ENCODE assay signal across 13 cellular contexts in the genomic region with DNA sequence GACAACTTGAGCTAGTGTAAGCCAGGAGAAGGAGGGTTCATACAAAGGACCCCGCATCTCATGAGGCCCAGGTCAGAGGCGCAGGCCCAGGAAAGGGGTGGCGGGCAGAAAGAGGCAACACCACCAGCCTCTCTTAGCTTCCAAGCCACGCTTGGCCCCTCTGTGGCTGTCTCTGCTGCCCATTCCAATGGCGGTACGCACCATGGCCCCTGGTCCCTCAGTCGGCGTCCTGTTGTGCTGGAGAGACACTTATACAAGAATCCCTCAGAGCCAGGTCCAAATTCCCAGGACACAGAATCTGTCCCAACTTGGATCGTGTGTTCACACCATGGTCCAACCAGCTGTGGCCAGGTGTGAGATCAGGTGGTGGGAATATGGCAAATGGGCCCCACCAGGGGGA.
DNase-seq lines count a peak whose midpoint lies in the region; ATAC-seq and TF ChIP-seq lines count a peak whose summit lies in the region.
"Had no signal": no experiment of that assay in that cellular context is flagged by ENCODE, and none has a peak within 500 bp of the region (broad histone marks: within the 10 kb centered on the region; RNA-seq: fewer than 3 reads in every experiment).

No MANE protein-coding gene starts in this region.

- H3K4me2 ChIP-seq in IMR-90 (ENCODE audit: low read depth, low read length): no peak overlapping the region
- H3K4me2 ChIP-seq: A549, GM23338 had no signal

- no peak overlapping the region for H3K18ac ChIP-seq in IMR-90 (ENCODE audit: low read depth, low read length)

- H4K91ac ChIP-seq in IMR-90 (ENCODE audit: insufficient read depth, low read depth, low read length): no peak overlapping the region

- dilution Hi-C loops in IMR-90 (cut with HindIII; ENCODE audit: low sequenced_read_pairs, unreplicated experiment): no loop called here

- ATAC-seq in IMR-90 (ENCODE audit: low read depth) (no peak), GM18520 (IDR thresholded peaks at IDR 0.05; ENCODE audit: unreplicated experiment) (no peak)
- ATAC-seq: A549, GM12878, GM23338 had no signal

- in situ Hi-C loops in IMR-90 (cut with MboI; ENCODE audit: low sequenced_read_pairs): no loop called here

- TF ChIP-seq CTCF in IMR-90 (conservative IDR thresholded peaks at IDR 0.05; ENCODE audit: low read depth, low read length) (no peak), coronary artery (IDR thresholded peaks at IDR 0.05) (no peak)

- H3K4me3 ChIP-seq in IMR-90 (ENCODE audit: insufficient read depth, low read depth, low read length) (no peak overlapping the region), coronary artery (no peak overlapping the region)
- H3K4me3 ChIP-seq in effector memory CD4-positive, alpha-beta T cell (ENCODE audit: insufficient read depth, low read depth, low read length, poor library complexity, severe bottlenecking): no peak overlapping the region
- H3K4me3 ChIP-seq: A549, GM12878, GM23338 had no signal

- H3K9me1 ChIP-seq in IMR-90 (ENCODE audit: insufficient read depth, low read length): peaks cover 6% of the 10 kb centered on the region; the same call in 1 of the 2 replicates

- no peak overlapping the region for H3K9ac ChIP-seq in IMR-90 (ENCODE audit: low read depth, low read length)

- no peak overlapping the region for H4K8ac ChIP-seq in IMR-90 (ENCODE audit: low read depth in 2 of 2, low read length in 2 of 2)

- H3K36me3 ChIP-seq in IMR-90 (ENCODE audit: control insufficient read depth, insufficient read depth, low read length): no peaks in the 10 kb centered on the region
- no peaks in the 10 kb centered on the region for H3K36me3 ChIP-seq in effector memory CD4-positive, alpha-beta T cell (ENCODE audit: control insufficient read depth, insufficient read depth, low read length)
- H3K36me3 ChIP-seq: BE2C had no signal

- WGBS in IMR-90 (ENCODE audit: extremely low coverage in 2 of 2, insufficient read length in 1 of 2), 2 experiments: no CpG with 5 or more reads among the region's 9 CpGs

- H3K14ac ChIP-seq in IMR-90 (replicated peaks; ENCODE audit: low read depth, low read length): no peak overlapping the region

- TF ChIP-seq POLR2A in IMR-90 (IDR thresholded peaks at IDR 0.05; ENCODE audit: low read depth, low read length): no peak

- no peaks in the 10 kb centered on the region for H4K20me1 ChIP-seq in IMR-90 (ENCODE audit: insufficient read depth, low read length)

- H3K9me3 ChIP-seq in IMR-90 (ENCODE audit: control insufficient read depth, insufficient read depth, low read length): no peaks in the 10 kb centered on the region
- no peaks in the 10 kb centered on the region for H3K9me3 ChIP-seq in effector memory CD4-positive, alpha-beta T cell (ENCODE audit: control insufficient read depth, low read length)
- H3K9me3 ChIP-seq: A549, BE2C had no signal

- DNase-seq in IMR-90: no peak
- peak; percentile 55 for DNase-seq in coronary artery (ENCODE audit: low spot score)
- peak; percentile 62 for DNase-seq in mesenteric fat pad (ENCODE audit: low spot score)
- DNase-seq in effector memory CD4-positive, alpha-beta T cell: no peak
- DNase-seq in COR-L47 (lab: John Stamatoyannopoulos, UW): no peak
- DNase-seq: BE2C, Calu3, DMS 273 treated with DMSO at 0.1 percent for 48 hours, H9 had no signal

- peak overlapping the region; percentile 49; the same call in 1 of the 2 replicates for H2AK5ac ChIP-seq in IMR-90 (ENCODE audit: low read depth, low read length)

- H2BK20ac ChIP-seq in IMR-90 (ENCODE audit: low read depth, low read length): no peak overlapping the region

- POLR2A ChIA-PET in IMR-90 (lab: Charles Lee; ENCODE audit: unreplicated experiment): interaction anchor here (0.6 kb wide), 1 partner anchor 313 kb away, joined by 5 read pairs; no protein-coding TSS in a partner anchor

- no TSS peak for BruUV-seq in IMR-90 (replicated peaks; lab: Mats Ljungman, UMichigan)

- no peaks in the 10 kb centered on the region for H3K27me3 ChIP-seq in IMR-90 (ENCODE audit: control insufficient read depth, insufficient read depth, low read length)
- H3K27me3 ChIP-seq in effector memory CD4-positive, alpha-beta T cell (replicated peaks; ENCODE audit: control insufficient read depth, insufficient read depth, low read length, poor library complexity, severe bottlenecking): no peaks in the 10 kb centered on the region
- H3K27me3 ChIP-seq: BE2C had no signal

- H3K4me1 ChIP-seq in IMR-90 (ENCODE audit: control insufficient read depth, insufficient read depth, low read length): no peaks in the 10 kb centered on the region; the same call in 1 of the 2 replicates
- no peaks in the 10 kb centered on the region for H3K4me1 ChIP-seq in effector memory CD4-positive, alpha-beta T cell (ENCODE audit: control insufficient read depth, insufficient read depth, low read length, poor library complexity, severe bottlenecking)
- H3K4me1 ChIP-seq: BE2C had no signal

- no peak overlapping the region for H2BK15ac ChIP-seq in IMR-90 (ENCODE audit: low read depth, low read length)

- H2BK5ac ChIP-seq in IMR-90 (ENCODE audit: low read depth, low read length, poor library complexity, severe bottlenecking): no peak overlapping the region

- no peak overlapping the region for H2AFZ ChIP-seq in IMR-90 (replicated peaks; ENCODE audit: low read length, poor library complexity)
- H2AFZ ChIP-seq: GM23338 had no signal

- CTCF ChIA-PET in IMR-90 (lab: Yijun Ruan, JAX): interaction anchor here (0.6 kb wide), 1 partner anchor 46 kb away, joined by 3 read pairs; no protein-coding TSS in a partner anchor

- H2AK9ac ChIP-seq in IMR-90 (replicated peaks; ENCODE audit: low read depth, low read length, poor library complexity): no peak overlapping the region

- no peak overlapping the region for H3K4ac ChIP-seq in IMR-90 (ENCODE audit: low read depth, low read length)

- no peak overlapping the region for H3K23ac ChIP-seq in IMR-90 (ENCODE audit: low read depth, low read length)

- no peak overlapping the region for H4K5ac ChIP-seq in IMR-90 (ENCODE audit: low read depth, low read length)

- H3K27ac ChIP-seq in IMR-90 (ENCODE audit: insufficient read depth, low read length) (no peak overlapping the region), coronary artery (no peak overlapping the region)
- no peak overlapping the region for H3K27ac ChIP-seq in effector memory CD4-positive, alpha-beta T cell (ENCODE audit: insufficient read depth, low read length, poor library complexity, severe bottlenecking)

- TF ChIP-seq RAD21 in IMR-90 (IDR thresholded peaks at IDR 0.05; ENCODE audit: low read length): no peak

- no peaks in the 10 kb centered on the region for H3K79me1 ChIP-seq in IMR-90 (ENCODE audit: low read depth in 1 of 2, low read length in 2 of 2)

- intact Hi-C loops in IMR-90 (cut with micrococcal nuclease): no loop called here

- H2BK120ac ChIP-seq in IMR-90 (ENCODE audit: low read depth, low read length): no peak overlapping the region

- H3K56ac ChIP-seq in IMR-90 (ENCODE audit: extremely low read depth, insufficient read depth, low read length): no peak overlapping the region

TF ChIP-seq in IMR-90, 13 proteins besides CTCF, POLR2A, EP300 and RAD21:
- TF ChIP-seq CEBPB (IDR thresholded peaks at IDR 0.05; ENCODE audit: low read depth, low read length): no peak
- TF ChIP-seq, protein P1, sequence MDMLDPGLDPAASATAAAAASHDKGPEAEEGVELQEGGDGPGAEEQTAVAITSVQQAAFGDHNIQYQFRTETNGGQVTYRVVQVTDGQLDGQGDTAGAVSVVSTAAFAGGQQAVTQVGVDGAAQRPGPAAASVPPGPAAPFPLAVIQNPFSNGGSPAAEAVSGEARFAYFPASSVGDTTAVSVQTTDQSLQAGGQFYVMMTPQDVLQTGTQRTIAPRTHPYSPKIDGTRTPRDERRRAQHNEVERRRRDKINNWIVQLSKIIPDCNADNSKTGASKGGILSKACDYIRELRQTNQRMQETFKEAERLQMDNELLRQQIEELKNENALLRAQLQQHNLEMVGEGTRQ (IDR thresholded peaks at IDR 0.05; ENCODE audit: low read depth, low read length): no peak
- no peak for TF ChIP-seq MAFK (IDR thresholded peaks at IDR 0.05; ENCODE audit: low read depth, low read length)
- TF ChIP-seq SMC3 (IDR thresholded peaks at IDR 0.05; ENCODE audit: low read depth, low read length): no peak
- TF ChIP-seq RCOR1 (IDR thresholded peaks at IDR 0.05; ENCODE audit: insufficient replicate concordance, low read length): no peak
- no peak for TF ChIP-seq RFX5 (IDR thresholded peaks at IDR 0.05; ENCODE audit: low read depth, low read length)
- TF ChIP-seq, protein P2, sequence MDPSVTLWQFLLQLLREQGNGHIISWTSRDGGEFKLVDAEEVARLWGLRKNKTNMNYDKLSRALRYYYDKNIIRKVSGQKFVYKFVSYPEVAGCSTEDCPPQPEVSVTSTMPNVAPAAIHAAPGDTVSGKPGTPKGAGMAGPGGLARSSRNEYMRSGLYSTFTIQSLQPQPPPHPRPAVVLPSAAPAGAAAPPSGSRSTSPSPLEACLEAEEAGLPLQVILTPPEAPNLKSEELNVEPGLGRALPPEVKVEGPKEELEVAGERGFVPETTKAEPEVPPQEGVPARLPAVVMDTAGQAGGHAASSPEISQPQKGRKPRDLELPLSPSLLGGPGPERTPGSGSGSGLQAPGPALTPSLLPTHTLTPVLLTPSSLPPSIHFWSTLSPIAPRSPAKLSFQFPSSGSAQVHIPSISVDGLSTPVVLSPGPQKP (IDR thresholded peaks at IDR 0.05; ENCODE audit: borderline replicate concordance, low read depth, low read length): no peak
- TF ChIP-seq MXI1 (IDR thresholded peaks at IDR 0.05; ENCODE audit: borderline replicate concordance, low read depth, low read length): no peak
- no peak for TF ChIP-seq CHD1 (IDR thresholded peaks at IDR 0.05; ENCODE audit: low read depth, low read length)
- TF ChIP-seq FOS (IDR thresholded peaks at IDR 0.05; ENCODE audit: low read depth, low read length): no peak
- no peak for TF ChIP-seq MAZ (IDR thresholded peaks at IDR 0.05; ENCODE audit: borderline replicate concordance, low read depth, low read length)
- no peak for TF ChIP-seq BHLHE40 (IDR thresholded peaks at IDR 0.05; ENCODE audit: low read depth, low read length)
- TF ChIP-seq NFE2L2 (IDR thresholded peaks at IDR 0.05; ENCODE audit: low read depth, low read length): no peak

Comparison
In these comparisons a context has a peak if more than half of its experiments do, and no peak if none do; other contexts are left out.
1. DNase-seq: peak in coronary artery (single experiment) and mesenteric fat pad (single experiment); none in IMR-90 (single experiment), effector memory CD4-positive, alpha-beta T cell (0 of 3) and COR-L47 (single experiment).